Comparison of ENCODE assay signal across 15 cellular contexts in genomic region chr5:133589286-133589685, GRCh38. TPM values are rescaled to one million over a fixed set of nuclear protein-coding genes. Genes with fewer than 3 reads are reported as not detected.
"Had no signal": no experiment of that assay in that cellular context is flagged by ENCODE, and none has a peak within 500 bp of the region (broad histone marks: within the 10 kb centered on the region; RNA-seq: fewer than 3 reads in every experiment).

No MANE protein-coding gene starts in this region.

- ATAC-seq: activated CD8-positive, alpha-beta memory T cell treated with anti-CD3 and anti-CD28 coated beads, Interleukin-2, amount 10 ng/mL, durations not matched to agents 7 days and 5 days; left ventricle myocardium superior had no signal

- H3K27me3 ChIP-seq: right atrium auricular region, tibial nerve, vagina had no signal

- H3K9me3 ChIP-seq: prostate gland, right atrium auricular region, tibial nerve, vagina had no signal

- H3K27ac ChIP-seq: prostate gland, right atrium auricular region, tibial nerve, vagina had no signal

- DNase-seq: activated B cell treated with CpG ODN at 0.5 μM for 24 hours; activated CD4-positive, alpha-beta memory T cell treated with anti-CD3 and anti-CD28 coated beads for 36 hours; activated CD4-positive, alpha-beta T cell treated with anti-CD3 and anti-CD28 coated beads for 4 hours; activated CD8-positive, alpha-beta memory T cell treated with anti-CD3 and anti-CD28 coated beads, Interleukin-2, amount 10 ng/mL, durations not matched to agents 7 days and 5 days; dermis blood vessel endothelial cell; effector memory CD4-positive, alpha-beta T cell; kidney glomerular epithelial cell; left ventricle myocardium superior; naive B cell; stimulated activated CD4-positive, alpha-beta T cell treated with anti-CD3 and anti-CD28 coated beads, Interleukin-2, amount 100 ng/mL, for 24 hours had no signal

- H3K4me3 ChIP-seq: prostate gland, right atrium auricular region, tibial nerve, vagina had no signal

- H3K36me3 ChIP-seq: prostate gland, right atrium auricular region, tibial nerve, vagina had no signal

- H3K4me1 ChIP-seq: prostate gland, right atrium auricular region, tibial nerve, vagina had no signal

RNA-seq across cellular contexts. Expression of gene FSTL4, which starts 23.1 kb away (rescaled TPM):
- total RNA-seq: activated CD8-positive, alpha-beta memory T cell treated with anti-CD3 and anti-CD28 coated beads, Interleukin-2, amount 10 ng/mL, durations not matched to agents 7 days and 5 days; left ventricle myocardium superior; osteoblast; right atrium auricular region had no signal
